In genomic region chr10:101067356-101068083, GRCh38 we compare ENCODE assay signal across 8 cellular contexts. TPM values are rescaled to one million over a fixed set of nuclear protein-coding genes. Genes with fewer than 3 reads are reported as not detected.
DNase-seq lines count a peak whose midpoint lies in the region; ATAC-seq lines count a peak whose summit lies in the region.

No MANE protein-coding gene starts in this region.

- DNase-seq in EH (ENCODE audit: low read depth): peak; percentile 81
- peak; percentile 73 for DNase-seq in NCI-H69 (lab: John Stamatoyannopoulos, UW)
- peak; percentile 87 for DNase-seq in activated CD4-positive, alpha-beta memory T cell treated with anti-CD3 and anti-CD28 coated beads for 36 hours
- peak; percentile 65 for DNase-seq in effector CD8-positive, alpha-beta T cell (lab: John Stamatoyannopoulos, UW)
- DNase-seq in medulla oblongata (ENCODE audit: extremely low spot score): peak; percentile 87
- DNase-seq in stimulated activated CD4-positive, alpha-beta T cell treated with anti-CD3 and anti-CD28 coated beads, TNF-alpha, amount 100 ng/mL, for 4 hours (ENCODE audit: low read depth in 3 of 3): peak in 2 of 3 experiments; percentile 61 to 67

- peak overlapping the region; percentile 73 for H3K4me3 Mint-ChIP-seq in activated CD4-positive, alpha-beta memory T cell treated with anti-CD3 and anti-CD28 coated beads for 36 hours

- intact Hi-C loops in activated CD4-positive, alpha-beta memory T cell treated with anti-CD3 and anti-CD28 coated beads for 36 hours (cut with micrococcal nuclease): loop anchor here (1.0 to 10.0 kb wide), 3 partner anchors 7 to 287 kb away; partner anchors contain the start of gene BTRC

- no peaks in the 10 kb centered on the region for H3K9me3 Mint-ChIP-seq in activated CD4-positive, alpha-beta memory T cell treated with anti-CD3 and anti-CD28 coated beads for 36 hours

- H3K4me1 Mint-ChIP-seq in activated CD4-positive, alpha-beta memory T cell treated with anti-CD3 and anti-CD28 coated beads for 36 hours (ENCODE audit: low read depth): peaks cover 12% of the 10 kb centered on the region

- CTCF ChIA-PET in activated CD4-positive, alpha-beta memory T cell treated with anti-CD3 and anti-CD28 coated beads for 36 hours (lab: Charles Lee): interaction anchor here (0.6 to 16.0 kb wide), 12 partner anchors 9 to 170 kb away, joined by 3 to 559 read pairs (median 8); partner anchors contain the start of genes PDZD7 and SFXN3

- H3K27me3 Mint-ChIP-seq in activated CD4-positive, alpha-beta memory T cell treated with anti-CD3 and anti-CD28 coated beads for 36 hours: peaks cover 43% of the 10 kb centered on the region

- ATAC-seq in HG03097 (IDR thresholded peaks at IDR 0.05; ENCODE audit: low FRiP score, unreplicated experiment) (peak; percentile 31), HG03439 (IDR thresholded peaks at IDR 0.05; ENCODE audit: unreplicated experiment) (no peak)

- POLR2A ChIA-PET in activated CD4-positive, alpha-beta memory T cell treated with anti-CD3 and anti-CD28 coated beads for 36 hours (lab: Charles Lee): interaction anchor here (1.3 kb wide), 1 partner anchor 36 kb away, joined by 3 read pairs; no protein-coding TSS in a partner anchor

- no peak overlapping the region for H3K27ac Mint-ChIP-seq in activated CD4-positive, alpha-beta memory T cell treated with anti-CD3 and anti-CD28 coated beads for 36 hours

- no peaks in the 10 kb centered on the region for H3K36me3 Mint-ChIP-seq in activated CD4-positive, alpha-beta memory T cell treated with anti-CD3 and anti-CD28 coated beads for 36 hours

RNA-seq across cellular contexts. Expression of gene KAZALD1, which starts 5.7 kb away (rescaled TPM):
- total RNA-seq in activated CD4-positive, alpha-beta memory T cell treated with anti-CD3 and anti-CD28 coated beads for 36 hours: 1 to 10 TPM in 1 of 2 experiments, under 1 TPM in 1; 0.58 to 1.3 TPM

RNA-seq across cellular contexts. Expression of gene SFXN3, which starts 36.5 kb away (rescaled TPM):
- 10 to 100 TPM; 40.4 to 41.9 TPM for total RNA-seq in activated CD4-positive, alpha-beta memory T cell treated with anti-CD3 and anti-CD28 coated beads for 36 hours

RNA-seq across cellular contexts. Expression of gene PDZD7, which starts 36.6 kb away (rescaled TPM):
- under 1 TPM; 0.31 to 0.93 TPM for total RNA-seq in activated CD4-positive, alpha-beta memory T cell treated with anti-CD3 and anti-CD28 coated beads for 36 hours
